Comparison of ENCODE assay signal across 25 cellular contexts in the genomic region with DNA sequence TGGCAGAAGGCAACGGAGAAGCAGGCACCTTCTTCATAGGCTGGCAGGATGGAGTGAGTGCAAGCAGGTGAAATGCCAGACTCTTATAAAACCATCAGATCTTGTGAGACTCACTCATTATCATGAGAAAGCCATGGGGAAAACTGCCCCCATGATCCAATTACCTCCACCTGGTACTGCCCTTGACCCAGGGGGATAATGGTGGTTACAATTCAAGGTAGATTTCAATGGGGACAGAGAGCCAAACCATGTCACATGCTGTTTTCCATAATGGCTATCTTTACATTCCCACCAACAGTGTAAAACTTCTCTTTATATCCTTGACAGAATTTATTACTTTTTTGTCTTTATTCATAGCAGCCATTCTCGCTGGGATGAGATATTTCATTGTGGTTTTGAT.
"Had no signal": no experiment of that assay in that cellular context is flagged by ENCODE, and none has a peak within 500 bp of the region (broad histone marks: within the 10 kb centered on the region; RNA-seq: fewer than 3 reads in every experiment).

No MANE protein-coding gene starts in this region.

- H3K9me3 ChIP-seq: esophagus squamous epithelium, gastrocnemius medialis, lower lobe of right lung, mucosa of descending colon had no signal

- H3K4me1 ChIP-seq: esophagus squamous epithelium, gastrocnemius medialis, heart right ventricle, left lung, lower lobe of right lung had no signal

- H3K36me3 Mint-ChIP-seq: mesothelial cell of epicardium; naive B cell; naive thymus-derived CD8-positive, alpha-beta T cell had no signal

- H3K27me3 Mint-ChIP-seq: naive B cell; naive thymus-derived CD8-positive, alpha-beta T cell had no signal

- H3K27ac Mint-ChIP-seq: mesothelial cell of epicardium; naive thymus-derived CD8-positive, alpha-beta T cell had no signal

- H3K4me1 Mint-ChIP-seq: mesothelial cell of epicardium; naive B cell; naive thymus-derived CD8-positive, alpha-beta T cell had no signal

- H3K4me3 ChIP-seq: coronary artery, dorsolateral prefrontal cortex, esophagus squamous epithelium, gastrocnemius medialis, heart right ventricle, left lung, lower lobe of right lung, mucosa of descending colon had no signal

- H3K36me3 ChIP-seq: esophagus squamous epithelium, gastrocnemius medialis, heart right ventricle, left lung, lower lobe of right lung had no signal

- DNase-seq: dermis blood vessel endothelial cell; dorsolateral prefrontal cortex; effector CD4-positive, alpha-beta T cell; effector memory CD4-positive, alpha-beta T cell; erythroblast; esophagus squamous epithelium; foreskin fibroblast; foreskin melanocyte; gastrocnemius medialis; glutamatergic neuron; head of caudate nucleus; heart right ventricle; hippocampal formation; left cardiac atrium; left lung; left ventricle myocardium superior; lower lobe of right lung; mesenchymal stem cell; mucosa of descending colon; naive B cell; naive thymus-derived CD8-positive, alpha-beta T cell had no signal

- H3K27me3 ChIP-seq: dorsolateral prefrontal cortex, esophagus squamous epithelium, gastrocnemius medialis, heart right ventricle, left lung had no signal

- ATAC-seq: esophagus mucosa; gastrocnemius medialis; heart right ventricle; left cardiac atrium; left lung; left ventricle myocardium superior; lower lobe of right lung; mucosa of descending colon; naive thymus-derived CD8-positive, alpha-beta T cell had no signal

- H3K4me3 Mint-ChIP-seq: mesothelial cell of epicardium; naive B cell; naive thymus-derived CD8-positive, alpha-beta T cell had no signal

- H3K27ac ChIP-seq: coronary artery, dorsolateral prefrontal cortex, epithelial cell of prostate, esophagus squamous epithelium, gastrocnemius medialis, heart right ventricle, left lung, lower lobe of right lung had no signal
